11 cellular contexts compared by ENCODE assay signal in genomic region chr2:229725716-229726346, GRCh38.
DNase-seq lines count a peak whose midpoint lies in the region; ATAC-seq and TF ChIP-seq lines count a peak whose summit lies in the region.
"Had no signal": no experiment of that assay in that cellular context is flagged by ENCODE, and none has a peak within 500 bp of the region (broad histone marks: within the 10 kb centered on the region; RNA-seq: fewer than 3 reads in every experiment).

No MANE protein-coding gene starts in this region.

- no peaks in the 10 kb centered on the region for H3K4me1 ChIP-seq in RWPE2 (ENCODE audit: insufficient read depth, poor library complexity, severe bottlenecking)

- POLR2A ChIA-PET in AG04449 (lab: Yijun Ruan, JAX), result no interaction called here

- no peaks in the 10 kb centered on the region for H3K27me3 ChIP-seq in RWPE2 (ENCODE audit: insufficient read depth, poor library complexity, severe bottlenecking)

- CTCF ChIA-PET in AG04449 (lab: Yijun Ruan, JAX), result no interaction called here

- TF ChIP-seq CTCF in AG04449 (IDR thresholded peaks at IDR 0.05; ENCODE audit: insufficient read depth, low read length, missing control alignments) (no peak), RWPE2 (IDR thresholded peaks at IDR 0.05; ENCODE audit: poor library complexity, severe bottlenecking) (no peak)

- H3K27ac ChIP-seq in RWPE2 (ENCODE audit: poor library complexity, severe bottlenecking), result no peak overlapping the region

- H3K4me3 ChIP-seq in AG04449 (ENCODE audit: low read depth, low read length), result no peak overlapping the region
- H3K4me3 ChIP-seq in RWPE2 (ENCODE audit: severe bottlenecking), result no peak overlapping the region

- H3K36me3 ChIP-seq in RWPE2 (ENCODE audit: low read depth), result no peaks in the 10 kb centered on the region

- DNase-seq in AG04449 (ENCODE audit: low read depth, low spot score) (peak; percentile 21), HCEC 1CT (peak; percentile 93), RWPE2 (ENCODE audit: low spot score) (no peak), fibroblast of peridontal ligament (ENCODE audit: extremely low read depth) (peak; percentile 39), superior temporal gyrus (ENCODE audit: extremely low spot score) (no peak), T-helper 2 cell (no peak), ecto neural progenitor cell (ENCODE audit: low spot score) (no peak)
- no peak for DNase-seq in central memory CD4-positive, alpha-beta T cell
- DNase-seq: CD4-positive, alpha-beta T cell; NCI-H2171 treated with DMSO at 0.1 percent for 48 hours; stimulated activated naive CD8-positive, alpha-beta T cell treated with anti-CD3 and anti-CD28 coated beads, Interleukin-15, Interleukin-2, amounts not matched to agents 100 U/mL and 50 U/mL, for 24 hours had no signal

- no peaks in the 10 kb centered on the region for H3K9me3 ChIP-seq in RWPE2 (ENCODE audit: severe bottlenecking)

- peak; percentile 84 for ATAC-seq in RWPE2 (ENCODE audit: low read depth)
- ATAC-seq: stimulated activated naive CD8-positive, alpha-beta T cell treated with anti-CD3 and anti-CD28 coated beads, Interleukin-15, Interleukin-2, amounts not matched to agents 100 U/mL and 50 U/mL, for 24 hours had no signal

Comparison
In these comparisons a context has a peak if more than half of its experiments do, and no peak if none do; other contexts are left out.
1. DNase-seq: peak in AG04449 (single experiment), HCEC 1CT (single experiment) and fibroblast of peridontal ligament (single experiment); none in RWPE2 (single experiment), superior temporal gyrus (single experiment), T-helper 2 cell (0 of 5), central memory CD4-positive, alpha-beta T cell (single experiment) and ecto neural progenitor cell (single experiment).